ENCODE assay signal across 16 cellular contexts in genomic region chr22:23697031-23697970, GRCh38. TPM values are rescaled to one million over a fixed set of nuclear protein-coding genes. Genes with fewer than 3 reads are reported as not detected.
DNase-seq lines count a peak whose midpoint lies in the region; ATAC-seq lines count a peak whose summit lies in the region.
"Had no signal": no experiment of that assay in that cellular context is flagged by ENCODE, and none has a peak within 500 bp of the region (broad histone marks: within the 10 kb centered on the region; RNA-seq: fewer than 3 reads in every experiment).

No MANE protein-coding gene starts in this region.

- peak overlapping the region in 7 of 10 experiments; percentile 16 to 52 (median 44); a peak in 11 of 20 replicates for H3K4me3 ChIP-seq in BLaER1 treated with 17β-estradiol and CSF1 and Interleukin-3, amounts not matched to agents 10 nM and 100 nM
- no peak overlapping the region for H3K4me3 ChIP-seq in H7 (ENCODE audit: insufficient read depth, low read depth, low read length)
- H3K4me3 ChIP-seq: right atrium auricular region had no signal

- peak overlapping the region; percentile 86 to 99 (median 94) for H3K4me2 ChIP-seq in BLaER1 treated with 17β-estradiol and CSF1 and Interleukin-3, amounts not matched to agents 10 nM and 100 nM

- H3K4me1 ChIP-seq in BLaER1 treated with 17β-estradiol and CSF1 and Interleukin-3, amounts not matched to agents 10 nM and 100 nM, result peaks cover 41 to 69% (median 66%) of the 10 kb centered on the region in 10 experiments
- H3K4me1 ChIP-seq: BE2C, right atrium auricular region had no signal

- H3K36me3 ChIP-seq in BLaER1 treated with 17β-estradiol and CSF1 and Interleukin-3, amounts not matched to agents 10 nM and 100 nM, result peaks cover 72 to 78% (median 76%) of the 10 kb centered on the region in 11 experiments
- H3K36me3 ChIP-seq in H7 (replicated peaks; ENCODE audit: control insufficient read depth, insufficient read depth, low read length), result peaks cover 6% of the 10 kb centered on the region

- peak overlapping the region; percentile 94 to 100 for H3K27ac Mint-ChIP-seq in activated naive CD4-positive, alpha-beta T cell treated with anti-CD3 and anti-CD28 coated beads, Interleukin-2, amount 50 U/mL, for 72 hours
- H3K27ac Mint-ChIP-seq in naive B cell, result peak overlapping the region; percentile 42 to 99 (median 98)

- no peaks in the 10 kb centered on the region for H3K27me3 ChIP-seq in BLaER1 treated with 17β-estradiol and CSF1 and Interleukin-3, amounts not matched to agents 10 nM and 100 nM
- no peaks in the 10 kb centered on the region for H3K27me3 ChIP-seq in H7 (ENCODE audit: control insufficient read depth, insufficient read depth, low read length)
- H3K27me3 ChIP-seq: BE2C, right atrium auricular region had no signal

- peaks cover 0 to 74% (median 12%) of the 10 kb centered on the region in 11 experiments; a peak in 10 of 22 replicates for H4K20me1 ChIP-seq in BLaER1 treated with 17β-estradiol and CSF1 and Interleukin-3, amounts not matched to agents 10 nM and 100 nM

- DNase-seq in H7 (peak; percentile 35), naive B cell (no peak), RPMI8226 (no peak), NCI-H187 (lab: John Stamatoyannopoulos, UW) (no peak), OCI-M1 (lab: John Stamatoyannopoulos, UW) (no peak), NCI-H146 treated with DMSO at 0.1 percent for 48 hours (lab: John Stamatoyannopoulos, UW; ENCODE audit: unreplicated experiment) (no peak)
- peak; percentile 15 to 47 for DNase-seq in activated naive CD4-positive, alpha-beta T cell treated with anti-CD3 and anti-CD28 coated beads, Interleukin-2, amount 50 U/mL, for 72 hours (ENCODE audit: low spot score in 2 of 2)
- DNase-seq: BE2C, caudate nucleus, kidney, NCI-H1092, NCI-H345, SW 1271 had no signal

- no peaks in the 10 kb centered on the region for H3K9me3 ChIP-seq in BLaER1 treated with 17β-estradiol and CSF1 and Interleukin-3, amounts not matched to agents 10 nM and 100 nM (replicated peaks in 1 of 11)
- H3K9me3 ChIP-seq: BE2C, right atrium auricular region had no signal

- H3K27ac ChIP-seq in BLaER1 treated with 17β-estradiol and CSF1 and Interleukin-3, amounts not matched to agents 10 nM and 100 nM, result peak overlapping the region; percentile 24 to 97 (median 88); a peak in 20 of 22 replicates
- H3K27ac ChIP-seq: right atrium auricular region had no signal

- H3K27me3 Mint-ChIP-seq in naive B cell, result no peaks in the 10 kb centered on the region

- peaks cover 6 to 23% of the 10 kb centered on the region in 2 donors for H3K9me3 Mint-ChIP-seq in activated naive CD4-positive, alpha-beta T cell treated with anti-CD3 and anti-CD28 coated beads, Interleukin-2, amount 50 U/mL, for 72 hours
- H3K9me3 Mint-ChIP-seq in naive B cell, result no peaks in the 10 kb centered on the region

- H3K4me3 Mint-ChIP-seq in naive B cell, result peak overlapping the region in 3 of 8 donors; percentile 56 to 93 (median 88)

- peaks cover 35 to 73% of the 10 kb centered on the region in 2 donors for H3K36me3 Mint-ChIP-seq in activated naive CD4-positive, alpha-beta T cell treated with anti-CD3 and anti-CD28 coated beads, Interleukin-2, amount 50 U/mL, for 72 hours
- H3K36me3 Mint-ChIP-seq in naive B cell, result peaks cover 14 to 18% of the 10 kb centered on the region in 2 donors

- peaks cover 26 to 33% (median 26%) of the 10 kb centered on the region in 3 donors for H3K4me1 Mint-ChIP-seq in naive B cell

- H3K9ac ChIP-seq in BLaER1 treated with 17β-estradiol and CSF1 and Interleukin-3, amounts not matched to agents 10 nM and 100 nM, result peak overlapping the region; percentile 49 to 84 (median 75); a peak in 21 of 22 replicates

- ATAC-seq in activated naive CD4-positive, alpha-beta T cell treated with anti-CD3 and anti-CD28 coated beads, Interleukin-2, amount 50 U/mL, for 72 hours, result no peak
- ATAC-seq in naive B cell (ENCODE audit: low read depth in 2 of 2), result no peak

RNA-seq across cellular contexts. Expression of gene RGL4, which starts 6.5 kb away (rescaled TPM):
- total RNA-seq in H7 (2014; rRNA removed; shearing (Covaris generic)), result not detected in 2 replicates
- total RNA-seq in activated naive CD4-positive, alpha-beta T cell treated with anti-CD3 and anti-CD28 coated beads, Interleukin-2, amount 50 U/mL, for 72 hours, result 10 to 100 TPM in 1 of 2 donors, 1 to 10 TPM in 1; 3.0 to 49.7 TPM
- 1 to 10 TPM in 5 of 6 donors, under 1 TPM in 1; 0.78 to 3.9 (median 1.9) TPM for polyA plus RNA-seq in naive B cell (ENCODE audit: low read depth in 6 of 6)
- total RNA-seq: right atrium auricular region had no signal
- polyA plus RNA-seq: neural cell had no signal

RNA-seq across cellular contexts. Expression of gene ZNF70, which starts 53.6 kb away (rescaled TPM):
- 1.7 and 2.3 TPM in 2 replicates for total RNA-seq in H7 (2014; rRNA removed; shearing (Covaris generic))
- total RNA-seq in activated naive CD4-positive, alpha-beta T cell treated with anti-CD3 and anti-CD28 coated beads, Interleukin-2, amount 50 U/mL, for 72 hours, result 1 to 10 TPM in 1 of 2 donors, under 1 TPM in 1; 0.32 to 2.0 TPM
- 1 to 10 TPM in 1 of 6 donors, under 1 TPM in 4, not detected in 1; 0.22 to 1.0 (median 0.47) TPM for polyA plus RNA-seq in naive B cell (ENCODE audit: low read depth in 6 of 6)

RNA-seq across cellular contexts. Expression of gene VPREB3, which starts 56.9 kb away (rescaled TPM):
- total RNA-seq in H7 (2014; rRNA removed; shearing (Covaris generic)), result not detected in 2 replicates
- total RNA-seq in activated naive CD4-positive, alpha-beta T cell treated with anti-CD3 and anti-CD28 coated beads, Interleukin-2, amount 50 U/mL, for 72 hours, result under 1 TPM; 0.52 to 0.60 TPM
- 1,000 to 10,000 TPM in 5 of 6 donors, 100 to 1,000 TPM in 1; 910 to 1,673 (median 1,335) TPM for polyA plus RNA-seq in naive B cell (ENCODE audit: low read depth in 6 of 6)
- total RNA-seq: right atrium auricular region had no signal
- polyA plus RNA-seq: neural cell had no signal

Comparison
In these comparisons a context has a peak if more than half of its experiments do, and no peak if none do; other contexts are left out.
1. DNase-seq: peak in H7 (single experiment) and activated naive CD4-positive, alpha-beta T cell treated with anti-CD3 and anti-CD28 coated beads, Interleukin-2, amount 50 U/mL, for 72 hours (2 of 2); none in naive B cell (single experiment), RPMI8226 (single experiment), NCI-H187 (0 of 2), OCI-M1 (single experiment) and NCI-H146 treated with DMSO at 0.1 percent for 48 hours (single experiment).